ENCODE assay signal across 18 cellular contexts in genomic region chr22:44102121-44102520, GRCh38.
A peak's percentile ranks its signal among the peaks of the same experiment; 100 is the strongest.
DNase-seq lines count a peak whose midpoint lies in the region; ATAC-seq and TF ChIP-seq lines count a peak whose summit lies in the region.
"Had no signal": no experiment of that assay in that cellular context is flagged by ENCODE, and none has a peak within 500 bp of the region (broad histone marks: within the 10 kb centered on the region; RNA-seq: fewer than 3 reads in every experiment).

No MANE protein-coding gene starts in this region.

- H3K4me1 ChIP-seq in heart left ventricle, result no peaks in the 10 kb centered on the region
- no peaks in the 10 kb centered on the region for H3K4me1 ChIP-seq in heart right ventricle
- H3K4me1 ChIP-seq in CD8-positive, alpha-beta memory T cell (ENCODE audit: insufficient read depth, low read length), result no peaks in the 10 kb centered on the region
- H3K4me1 ChIP-seq: A549 had no signal

- no peak for TF ChIP-seq POLR2A in heart left ventricle (IDR thresholded peaks at IDR 0.05)

- H3K4me1 Mint-ChIP-seq in chondrocyte (ENCODE audit: low read depth), result no peaks in the 10 kb centered on the region
- H3K4me1 Mint-ChIP-seq in CD8-positive, alpha-beta memory T cell, result no peaks in the 10 kb centered on the region

- H3K9me3 ChIP-seq in heart left ventricle (no peaks in the 10 kb centered on the region), heart right ventricle (no peaks in the 10 kb centered on the region)
- H3K9me3 ChIP-seq in CD8-positive, alpha-beta memory T cell (ENCODE audit: low read length), result no peaks in the 10 kb centered on the region
- H3K9me3 ChIP-seq: A549 had no signal

- H3K9me3 Mint-ChIP-seq in chondrocyte (ENCODE audit: low read depth), result no peaks in the 10 kb centered on the region
- no peaks in the 10 kb centered on the region for H3K9me3 Mint-ChIP-seq in CD8-positive, alpha-beta memory T cell
- H3K9me3 Mint-ChIP-seq: CD4-positive, alpha-beta T cell; HFFc6 had no signal

- POLR2A ChIA-PET in CD8-positive, alpha-beta memory T cell (lab: Charles Lee), result no interaction called here

- H3K4me3 ChIP-seq in heart left ventricle (no peak overlapping the region), heart right ventricle (no peak overlapping the region)
- H3K4me3 ChIP-seq in CD8-positive, alpha-beta memory T cell (ENCODE audit: low read length), result no peak overlapping the region
- H3K4me3 ChIP-seq: A549, GM23338 had no signal

- H3K27me3 Mint-ChIP-seq in chondrocyte (ENCODE audit: low read depth), result no peaks in the 10 kb centered on the region
- no peaks in the 10 kb centered on the region for H3K27me3 Mint-ChIP-seq in CD8-positive, alpha-beta memory T cell
- H3K27me3 Mint-ChIP-seq: CD4-positive, alpha-beta T cell had no signal

- H3K36me3 ChIP-seq in heart left ventricle, result peaks cover 0 to 55% (median 44%) of the 10 kb centered on the region in 9 donors
- peaks cover 0 to 70% (median 0%) of the 10 kb centered on the region in 9 donors for H3K36me3 ChIP-seq in heart right ventricle
- H3K36me3 ChIP-seq in CD8-positive, alpha-beta memory T cell (ENCODE audit: insufficient read depth, low read length), result no peaks in the 10 kb centered on the region

- no peak overlapping the region for H3K4me3 Mint-ChIP-seq in chondrocyte (ENCODE audit: unreplicated experiment)
- H3K4me3 Mint-ChIP-seq in CD8-positive, alpha-beta memory T cell, result no peak overlapping the region
- H3K4me3 Mint-ChIP-seq: CD4-positive, alpha-beta T cell; GM23338; HFFc6 had no signal

- ATAC-seq in heart left ventricle, result no peak
- ATAC-seq in heart right ventricle, result no peak
- ATAC-seq in HG02588 (IDR thresholded peaks at IDR 0.05; ENCODE audit: unreplicated experiment), result no peak
- ATAC-seq: A549, GM23338 had no signal

- TF ChIP-seq CTCF in heart left ventricle (IDR thresholded peaks at IDR 0.05) (no peak), heart right ventricle (IDR thresholded peaks at IDR 0.05) (no peak), chondrocyte (IDR thresholded peaks at IDR 0.05) (no peak)

- intact Hi-C loops in heart left ventricle (cut with DNase I) (no loop called here), heart right ventricle (cut with DNase I) (no loop called here), posterior vena cava (cut with DNase I) (no loop called here)

- CTCF ChIA-PET in CD8-positive, alpha-beta memory T cell (lab: Charles Lee), result no interaction called here

- H3K27me3 ChIP-seq in heart left ventricle, result no peaks in the 10 kb centered on the region
- no peaks in the 10 kb centered on the region for H3K27me3 ChIP-seq in heart right ventricle
- no peaks in the 10 kb centered on the region for H3K27me3 ChIP-seq in CD8-positive, alpha-beta memory T cell (ENCODE audit: insufficient read depth, low read length, poor library complexity, severe bottlenecking)

- no peak overlapping the region for H3K27ac ChIP-seq in heart left ventricle
- no peak overlapping the region for H3K27ac ChIP-seq in heart right ventricle
- no peak overlapping the region for H3K27ac ChIP-seq in CD8-positive, alpha-beta memory T cell (ENCODE audit: low read depth, low read length)
- H3K27ac ChIP-seq: 22Rv1, A549, C4-2B had no signal

- 83 to 98% (median 97%) methylated on average over 4 of the region's 4 CpGs for WGBS in heart left ventricle, 4 donors
- WGBS in heart right ventricle, 2 donors, result 86 to 97% methylated on average over 4 of the region's 4 CpGs

- peak in 3 of 5 donors; percentile 3 to 17 (median 4) for DNase-seq in heart left ventricle
- no peak for DNase-seq in heart right ventricle
- DNase-seq in chondrocyte (ENCODE audit: low spot score), result peak; percentile 25
- DNase-seq in posterior vena cava (ENCODE audit: low spot score), result peak; percentile 9
- no peak for DNase-seq in CD8-positive, alpha-beta memory T cell
- DNase-seq in islet precursor cell, result no peak
- DNase-seq: AML-193; CD4-positive, alpha-beta T cell; DMS153; DMS79; GDM1; HCEC 1CT; HFFc6 had no signal

- H3K27ac Mint-ChIP-seq in chondrocyte (ENCODE audit: unreplicated experiment), result no peak overlapping the region
- H3K27ac Mint-ChIP-seq in CD8-positive, alpha-beta memory T cell, result no peak overlapping the region
- H3K27ac Mint-ChIP-seq: CD4-positive, alpha-beta T cell; GM23338; HFFc6 had no signal

- H3K36me3 Mint-ChIP-seq in chondrocyte (ENCODE audit: low read depth), result peaks cover 9% of the 10 kb centered on the region
- H3K36me3 Mint-ChIP-seq in CD8-positive, alpha-beta memory T cell, result peaks cover 0 to 26% (median 1%) of the 10 kb centered on the region in 3 donors

Comparison
In these comparisons a context has a peak if more than half of its experiments do, and no peak if none do; other contexts are left out.
1. DNase-seq: peak in heart left ventricle (3 of 5), chondrocyte (single experiment) and posterior vena cava (single experiment); none in heart right ventricle (0 of 2), CD8-positive, alpha-beta memory T cell (0 of 5) and islet precursor cell (single experiment).